ENCODE assay signal across 8 cellular contexts in genomic region chr21:43082587-43083300, GRCh38. TPM values are rescaled to one million over a fixed set of nuclear protein-coding genes. Genes with fewer than 3 reads are reported as not detected.
DNase-seq lines count a peak whose midpoint lies in the region; ATAC-seq, FAIRE-seq and TF ChIP-seq lines count a peak whose summit lies in the region.
"Not testable (repeated sequence)": the region's sequence is repeated elsewhere in the genome, so short reads cannot be mapped to it uniquely, and the experiment has no call there.
"Had no signal": no experiment of that assay in that cellular context is flagged by ENCODE, and none has a peak within 500 bp of the region (broad histone marks: within the 10 kb centered on the region; RNA-seq: fewer than 3 reads in every experiment).

No MANE protein-coding gene starts in this region.

- H3K9me2 ChIP-seq in GM23338 (ENCODE audit: insufficient read depth), result not testable (repeated sequence)

- H3K4me2 ChIP-seq in GM23338, result not testable (repeated sequence)

- not testable (repeated sequence) for H2AFZ ChIP-seq in GM23338

- not testable (repeated sequence) for H3K27ac ChIP-seq in GM23338 (ENCODE audit: low read depth); body of pancreas; pancreas

- not testable (repeated sequence) for H3K4me1 ChIP-seq in GM23338 (ENCODE audit: insufficient read depth); body of pancreas; pancreas

- not testable (repeated sequence) for H3K4me3 Mint-ChIP-seq in GM23338

- H3K27me3 Mint-ChIP-seq in GM23338 (ENCODE audit: insufficient read depth, low read depth, poor library complexity), result not testable (repeated sequence)

- not testable (repeated sequence) for DNase-seq in GM23338 (ENCODE audit: low spot score); body of pancreas; pancreas

- not testable (repeated sequence) for H3K4me1 Mint-ChIP-seq in GM23338

- ATAC-seq in GM23338 (peak; percentile 27; the same call in 2 of the 3 replicates), body of pancreas (peak; percentile 86), pancreas (peak; percentile 79 to 87 (median 86))

- H3K27me3 ChIP-seq in GM23338 (ENCODE audit: insufficient read depth); body of pancreas; pancreas: not testable (repeated sequence)

- not testable (repeated sequence) for H3K9me3 ChIP-seq in body of pancreas, pancreas

- H4K20me1 ChIP-seq in GM23338 (replicated peaks; ENCODE audit: insufficient read depth), result not testable (repeated sequence)

- not testable (repeated sequence) for TF ChIP-seq CTCF in GM23338 (conservative IDR thresholded peaks at IDR 0.05; ENCODE audit: low read depth in 2 of 2); body of pancreas (IDR thresholded peaks at IDR 0.05); pancreas (IDR thresholded peaks at IDR 0.05)

- TF ChIP-seq POLR2A in body of pancreas (IDR thresholded peaks at IDR 0.05), result not testable (repeated sequence)

- not testable (repeated sequence) for H3K36me3 ChIP-seq in GM23338 (ENCODE audit: insufficient read depth); body of pancreas (replicated peaks in 1 of 2; ENCODE audit: insufficient read depth in 1 of 2, low read depth in 2 of 2); pancreas

- not testable (repeated sequence) for H3K27ac Mint-ChIP-seq in GM23338

- not testable (repeated sequence) for H3K79me2 ChIP-seq in GM23338 (replicated peaks; ENCODE audit: insufficient read depth)

- H3F3A ChIP-seq in GM23338 (replicated peaks; ENCODE audit: low read depth), result not testable (repeated sequence)

- H3K4me3 ChIP-seq in GM23338, body of pancreas, pancreas: not testable (repeated sequence)

- intact Hi-C loops in body of pancreas (cut with DNase I); pancreas (cut with DNase I): not testable (repeated sequence)

- WGBS in body of pancreas, 2 donors, result no CpG with 5 or more reads among the region's 24 CpGs
- WGBS in pancreas, 2 donors, result no CpG with 5 or more reads among the region's 24 CpGs

- H3K36me3 Mint-ChIP-seq in GM23338 (ENCODE audit: low read depth), result not testable (repeated sequence)

- H3K9me3 Mint-ChIP-seq in GM23338, result not testable (repeated sequence)

- FAIRE-seq in pancreas (lab: Jason Lieb, UNC), result not testable (repeated sequence)

RNA-seq across cellular contexts. Expression of gene CBS, which starts 7.1 kb away (rescaled TPM):
- total RNA-seq in GM23338 (2014; rRNA removed; shearing (Covaris generic)), result 788 and 861 TPM in 2 replicates
- 380 and 421 TPM in 2 replicates for polyA plus RNA-seq in GM23338 (2016; fragmentation: Nextera tagmentation; extraction: Ambion mirVana)
- total RNA-seq in body of pancreas, result 100 to 1,000 TPM; 196 to 199 TPM
- 100 to 1,000 TPM in 1 of 6 donors, 10 to 100 TPM in 5; 24.4 to 168 (median 76.0) TPM for total RNA-seq in pancreas
- 100 to 1,000 TPM in 1 of 2 donors, 10 to 100 TPM in 1; 95.1 to 111 TPM for polyA plus RNA-seq in pancreas
- total RNA-seq: CD4-positive, CD25-positive, alpha-beta regulatory T cell; CD8-positive, alpha-beta T cell had no signal
- polyA plus RNA-seq: CD14-positive monocyte; CD4-positive, alpha-beta memory T cell; CD8-positive, alpha-beta memory T cell had no signal

RNA-seq across cellular contexts. Expression of gene U2AF1, which starts 24.6 kb away (rescaled TPM):
- 70.4 and 92.9 TPM in 2 replicates for total RNA-seq in GM23338 (2014; rRNA removed; shearing (Covaris generic))
- 288 and 322 TPM in 2 replicates for polyA plus RNA-seq in GM23338 (2016; fragmentation: Nextera tagmentation; extraction: Ambion mirVana)
- total RNA-seq in body of pancreas, result 10 to 100 TPM; 34.2 to 40.9 TPM
- total RNA-seq in pancreas, result 10 to 100 TPM in 5 of 6 donors, 1 to 10 TPM in 1; 3.9 to 30.5 (median 15.0) TPM
- 10 to 100 TPM; 27.0 to 27.6 TPM for polyA plus RNA-seq in pancreas

Comparison
In these comparisons a context has a peak if more than half of its experiments do, and no peak if none do; other contexts are left out.
1. ATAC-seq: peak in every context shown above with its lines; median percentile 86 in body of pancreas; 86 in pancreas; 27 in GM23338.